11 cellular contexts compared by ENCODE assay signal in the genomic region with DNA sequence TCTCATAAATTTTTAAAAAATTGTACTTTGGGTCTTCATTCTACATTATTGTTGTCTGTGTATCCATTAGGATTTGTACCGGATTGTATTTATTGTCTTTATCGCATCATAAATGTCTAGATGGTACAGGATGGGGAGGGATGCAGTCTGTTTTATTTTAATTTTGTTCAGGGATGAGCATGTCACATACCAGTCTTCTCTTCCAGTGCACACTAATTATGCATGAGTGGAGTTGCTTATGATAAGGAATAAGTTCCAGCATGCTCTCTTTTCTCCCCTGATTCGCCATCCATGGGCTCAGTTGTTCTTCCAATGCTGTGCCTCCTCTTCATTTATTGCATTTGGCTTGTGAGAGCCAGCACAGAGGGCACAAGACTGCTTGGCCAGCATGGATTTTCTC. TPM values are rescaled to one million over a fixed set of nuclear protein-coding genes. Genes with fewer than 3 reads are reported as not detected.
"Had no signal": no experiment of that assay in that cellular context is flagged by ENCODE, and none has a peak within 500 bp of the region (broad histone marks: within the 10 kb centered on the region; RNA-seq: fewer than 3 reads in every experiment).

No MANE protein-coding gene starts in this region.

- ATAC-seq: HCT116, K562 had no signal

- H3K9me3 Mint-ChIP-seq: HFFc6 had no signal

- H3K27ac Mint-ChIP-seq: HFFc6 had no signal

- DNase-seq: GM23248, GOT3, H7, HFFc6, IMR-90, KG1 had no signal

- H3K4me1 ChIP-seq: HAP-1 had no signal

- H3K4me3 Mint-ChIP-seq: HFFc6 had no signal

- FAIRE-seq: HTR-8/SVneo, K562 had no signal

- H3K4me3 ChIP-seq: GM23248, HAP-1, K562 had no signal

- H3K36me3 ChIP-seq: HAP-1 had no signal

- H3K9me3 ChIP-seq: HAP-1 had no signal

RNA-seq across cellular contexts. Expression of gene PPEF1, which starts 54.3 kb away (rescaled TPM):
- total RNA-seq: GM23248, HFFc6, HT-29, IMR-90, K562 had no signal
- polyA plus RNA-seq: GM23248, IMR-90, K562 had no signal
